26 cellular contexts compared by ENCODE assay signal in genomic region chr5:69033690-69034089, GRCh38.
"Had no signal": no experiment of that assay in that cellular context is flagged by ENCODE, and none has a peak within 500 bp of the region (broad histone marks: within the 10 kb centered on the region; RNA-seq: fewer than 3 reads in every experiment).

No MANE protein-coding gene starts in this region.

- H3K27me3 ChIP-seq: dorsolateral prefrontal cortex, ovary, sigmoid colon, testis, tibial artery had no signal

- H3K4me3 ChIP-seq: dorsolateral prefrontal cortex, esophagus muscularis mucosa, ovary, psoas muscle, sigmoid colon, testis, tibial artery had no signal

- DNase-seq: dorsolateral prefrontal cortex; effector CD4-positive, alpha-beta T cell; endodermal cell; foreskin melanocyte; hypothalamus; immature natural killer cell; islet precursor cell; kidney glomerular epithelial cell; left colon; left ventricle myocardium superior; mesendoderm; midbrain; natural killer cell; occipital lobe; ovary; posterior cingulate gyrus; psoas muscle; right cardiac atrium; sigmoid colon; stimulated activated CD4-positive, alpha-beta T cell treated with anti-CD3 and anti-CD28 coated beads, Interleukin-4, amount 100 ng/mL, for 4 hours; stimulated activated naive CD8-positive, alpha-beta T cell treated with anti-CD3 and anti-CD28 coated beads, Interleukin-15, Interleukin-2, amounts not matched to agents 100 U/mL and 50 U/mL, for 24 hours; substantia nigra; testis; tibial artery had no signal

- H3K9me3 ChIP-seq: esophagus muscularis mucosa, ovary, psoas muscle, sigmoid colon, testis, tibial artery had no signal

- H3K4me1 ChIP-seq: esophagus muscularis mucosa, psoas muscle, sigmoid colon, testis, tibial artery had no signal

- H3K36me3 ChIP-seq: esophagus muscularis mucosa, ovary, sigmoid colon, tibial artery had no signal

- H3K27ac ChIP-seq: dorsolateral prefrontal cortex, esophagus muscularis mucosa, ovary, psoas muscle, sigmoid colon, testis, tibial artery had no signal

- ATAC-seq: left colon; left ventricle myocardium superior; natural killer cell; psoas muscle; right cardiac atrium; stimulated activated memory B cell treated with anti-CD40 and anti-IgM and Interleukin-4, amounts not matched to agents 10 μg/mL and 1 μg/mL and 100 μg/mL, for 72 hours; stimulated activated naive CD8-positive, alpha-beta T cell treated with anti-CD3 and anti-CD28 coated beads, Interleukin-15, Interleukin-2, amounts not matched to agents 100 U/mL and 50 U/mL, for 24 hours had no signal
